In the genomic region with DNA sequence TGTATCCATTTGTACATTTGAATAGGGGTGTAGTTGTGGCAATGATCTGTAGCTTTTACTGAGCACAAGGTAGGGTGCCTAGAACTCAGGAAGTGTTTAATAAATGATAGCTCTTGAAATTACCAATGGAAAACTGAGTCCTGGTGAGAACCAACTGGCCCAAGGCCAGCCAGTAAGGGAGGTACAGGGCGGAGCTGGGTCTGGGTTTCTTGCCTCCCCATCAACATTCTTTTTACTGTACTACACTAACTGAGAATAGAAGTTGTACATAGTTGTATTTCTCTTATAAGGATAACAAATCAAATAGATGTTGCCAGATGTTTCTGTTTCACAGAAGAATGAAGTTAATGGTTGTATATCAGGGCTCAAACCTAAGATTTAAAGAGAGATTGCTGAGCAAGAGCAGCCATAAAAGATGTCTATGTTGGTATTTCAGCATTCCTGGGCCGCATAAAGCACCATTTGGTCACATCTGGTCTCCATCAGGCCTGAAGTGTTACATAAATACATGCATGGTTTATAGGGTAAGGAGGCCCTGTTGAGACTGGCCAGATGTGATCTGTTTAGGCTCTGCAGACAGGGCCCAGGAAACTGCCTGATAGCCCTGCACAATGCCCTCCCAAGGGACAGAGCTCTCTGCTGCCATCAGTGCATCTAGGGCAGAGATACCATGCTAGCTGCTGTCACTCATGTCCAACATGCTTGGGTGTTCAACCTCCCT, we compare ENCODE assay signal across 15 cellular contexts.
DNase-seq lines count a peak whose midpoint lies in the region; ATAC-seq and TF ChIP-seq lines count a peak whose summit lies in the region.
"Had no signal": no experiment of that assay in that cellular context is flagged by ENCODE, and none has a peak within 500 bp of the region (broad histone marks: within the 10 kb centered on the region; RNA-seq: fewer than 3 reads in every experiment).

No MANE protein-coding gene starts in this region.

- H3K9me3 Mint-ChIP-seq in nephron, result no peaks in the 10 kb centered on the region
- H3K9me3 Mint-ChIP-seq in glutamatergic neuron (ENCODE audit: unreplicated experiment), result peaks cover 5% of the 10 kb centered on the region

- H3K4me3 Mint-ChIP-seq in nephron (peak overlapping the region in 1 of 3 experiments; percentile 43), glutamatergic neuron (ENCODE audit: unreplicated experiment) (no peak overlapping the region)

- H2BK15ac ChIP-seq in IMR-90 (ENCODE audit: low read depth, low read length), result peak overlapping the region; percentile 61; the same call in 2 of the 3 replicates

- H3K4ac ChIP-seq in IMR-90 (ENCODE audit: low read depth, low read length), result peak overlapping the region; percentile 87

- in situ Hi-C loops in IMR-90 (cut with MboI; ENCODE audit: low sequenced_read_pairs), result no loop called here

- H3K9me1 ChIP-seq in IMR-90 (ENCODE audit: insufficient read depth, low read length), result peaks cover 27% of the 10 kb centered on the region

- H3K79me1 ChIP-seq in IMR-90 (ENCODE audit: low read depth in 1 of 2, low read length in 2 of 2), result no peaks in the 10 kb centered on the region

- H4K20me1 ChIP-seq in IMR-90 (ENCODE audit: insufficient read depth, low read length), result 0 out of 2 replicates have a peak, but pooled peaks cover 3% of the 10 kb centered on the region
- H4K20me1 ChIP-seq: BLaER1 treated with 17β-estradiol and CSF1 and Interleukin-3, amounts not matched to agents 10 nM and 100 nM had no signal

- dilution Hi-C loops in IMR-90 (cut with HindIII; ENCODE audit: low sequenced_read_pairs, unreplicated experiment), result no loop called here

- no peaks in the 10 kb centered on the region for H3K27me3 ChIP-seq in IMR-90 (ENCODE audit: control insufficient read depth, insufficient read depth, low read length)
- H3K27me3 ChIP-seq: adrenal gland; BLaER1 treated with 17β-estradiol and CSF1 and Interleukin-3, amounts not matched to agents 10 nM and 100 nM; heart left ventricle had no signal

- H3K4me1 Mint-ChIP-seq in nephron (peaks cover 81% of the 10 kb centered on the region), glutamatergic neuron (ENCODE audit: low read depth, unreplicated experiment) (peaks cover 31% of the 10 kb centered on the region)

- peak overlapping the region; percentile 91 for H2BK20ac ChIP-seq in IMR-90 (ENCODE audit: low read depth, low read length)

- peak overlapping the region; percentile 93 to 99 (median 97) for H3K27ac Mint-ChIP-seq in nephron
- no peak overlapping the region for H3K27ac Mint-ChIP-seq in glutamatergic neuron (ENCODE audit: unreplicated experiment)

- peak overlapping the region; percentile 18 for H3K4me2 ChIP-seq in IMR-90 (ENCODE audit: low read depth, low read length)

- peak overlapping the region; percentile 87 for H2BK120ac ChIP-seq in IMR-90 (ENCODE audit: low read depth, low read length)

- no peak overlapping the region; the same call in 1 of the 2 replicates for H3K9ac ChIP-seq in IMR-90 (ENCODE audit: low read depth, low read length)
- H3K9ac ChIP-seq: BLaER1 treated with 17β-estradiol and CSF1 and Interleukin-3, amounts not matched to agents 10 nM and 100 nM; parathyroid adenoma had no signal

- peak overlapping the region; percentile 70 for H3K14ac ChIP-seq in IMR-90 (replicated peaks; ENCODE audit: low read depth, low read length)

- peak overlapping the region; percentile 64 for H4K5ac ChIP-seq in IMR-90 (ENCODE audit: low read depth, low read length)

- peak overlapping the region; percentile 93 for H3K18ac ChIP-seq in IMR-90 (ENCODE audit: low read depth, low read length)

- peak overlapping the region; percentile 48; the same call in 1 of the 2 replicates for H3K56ac ChIP-seq in IMR-90 (ENCODE audit: extremely low read depth, insufficient read depth, low read length)

- H3K36me3 Mint-ChIP-seq in nephron (ENCODE audit: low read depth) (no peaks in the 10 kb centered on the region), glutamatergic neuron (ENCODE audit: unreplicated experiment) (no peaks in the 10 kb centered on the region)

- H3K27me3 Mint-ChIP-seq in nephron (ENCODE audit: low read depth) (peaks cover 3% of the 10 kb centered on the region), glutamatergic neuron (ENCODE audit: unreplicated experiment) (peaks cover 4% of the 10 kb centered on the region)

- peak overlapping the region; percentile 78; the same call in 1 of the 2 replicates for H3K27ac ChIP-seq in IMR-90 (ENCODE audit: insufficient read depth, low read length)
- H3K27ac ChIP-seq: BLaER1 treated with 17β-estradiol and CSF1 and Interleukin-3, amounts not matched to agents 10 nM and 100 nM; parathyroid adenoma had no signal

- CTCF ChIA-PET in IMR-90 (lab: Yijun Ruan, JAX), result interaction anchor here (0.5 to 1.4 kb wide), 3 partner anchors 9 to 243 kb away, joined by 3 read pairs; no protein-coding TSS in a partner anchor

- peak overlapping the region; percentile 37 for H2AK9ac ChIP-seq in IMR-90 (replicated peaks; ENCODE audit: low read depth, low read length, poor library complexity)

- H2BK5ac ChIP-seq in IMR-90 (ENCODE audit: low read depth, low read length, poor library complexity, severe bottlenecking), result peak overlapping the region; percentile 89

- no peak overlapping the region for H3K4me3 ChIP-seq in IMR-90 (ENCODE audit: insufficient read depth, low read depth, low read length)
- H3K4me3 ChIP-seq: adrenal gland; BLaER1 treated with 17β-estradiol and CSF1 and Interleukin-3, amounts not matched to agents 10 nM and 100 nM; heart left ventricle had no signal

- H3K36me3 ChIP-seq in IMR-90 (ENCODE audit: control insufficient read depth, insufficient read depth, low read length), result no peaks in the 10 kb centered on the region
- H3K36me3 ChIP-seq: adrenal gland; BLaER1 treated with 17β-estradiol and CSF1 and Interleukin-3, amounts not matched to agents 10 nM and 100 nM; heart left ventricle had no signal

- TF ChIP-seq RAD21 in IMR-90 (IDR thresholded peaks at IDR 0.05; ENCODE audit: low read length), result no peak

- intact Hi-C loops in IMR-90 (cut with micrococcal nuclease), result loop anchor here (1.0 to 10.0 kb wide), 8 partner anchors 21 to 569 kb away; a partner anchor contains a TSS

- peaks cover 2% of the 10 kb centered on the region; the same call in 1 of the 2 replicates for H3K9me3 ChIP-seq in IMR-90 (ENCODE audit: control insufficient read depth, insufficient read depth, low read length)
- H3K9me3 ChIP-seq: adrenal gland, heart left ventricle had no signal

- TF ChIP-seq CTCF in IMR-90 (conservative IDR thresholded peaks at IDR 0.05; ENCODE audit: low read depth, low read length) (no peak), nephron (IDR thresholded peaks at IDR 0.05; ENCODE audit: unreplicated experiment in 3 of 3) (no peak), glutamatergic neuron (IDR thresholded peaks at IDR 0.05; ENCODE audit: partially characterized antibody, unreplicated experiment) (no peak)

- no peak for TF ChIP-seq POLR2A in IMR-90 (IDR thresholded peaks at IDR 0.05; ENCODE audit: low read depth, low read length)

- H3K4me1 ChIP-seq in IMR-90 (ENCODE audit: control insufficient read depth, insufficient read depth, low read length), result peaks cover 40% of the 10 kb centered on the region
- H3K4me1 ChIP-seq: parathyroid adenoma had no signal

- peak overlapping the region; percentile 68 for H3K23ac ChIP-seq in IMR-90 (ENCODE audit: low read depth, low read length)

- peak; percentile 38 for ATAC-seq in IMR-90 (ENCODE audit: low read depth)
- no peak for ATAC-seq in HG03432 (IDR thresholded peaks at IDR 0.05; ENCODE audit: unreplicated experiment)

- BruUV-seq in IMR-90 (replicated peaks; lab: Mats Ljungman, UMichigan), result no TSS peak

- peak overlapping the region; percentile 78 for H4K91ac ChIP-seq in IMR-90 (ENCODE audit: insufficient read depth, low read depth, low read length)

- H4K8ac ChIP-seq in IMR-90 (ENCODE audit: low read depth in 2 of 2, low read length in 2 of 2), result peak overlapping the region in 1 of 2 experiments; percentile 74; a peak in 2 of 4 replicates

- POLR2A ChIA-PET in IMR-90 (lab: Charles Lee; ENCODE audit: unreplicated experiment), result no interaction called here

- peak overlapping the region; percentile 40; the same call in 1 of the 2 replicates for H2AK5ac ChIP-seq in IMR-90 (ENCODE audit: low read depth, low read length)

- DNase-seq in AG08396 (ENCODE audit: low spot score) (peak; percentile 60), IMR-90 (peak; percentile 95), fibroblast of gingiva (ENCODE audit: low read depth) (peak; percentile 94), HT-29 (ENCODE audit: low spot score) (no peak), glutamatergic neuron (no peak)
- no peak for DNase-seq in activated effector memory CD4-positive, alpha-beta T cell treated with Interleukin-2 at 50 U/mL for 16 hours
- DNase-seq: adrenal gland; effector CD4-positive, alpha-beta T cell; heart left ventricle; NCI-H1417; NCI-H446 had no signal

- peak overlapping the region; percentile 60 for H2AFZ ChIP-seq in IMR-90 (replicated peaks; ENCODE audit: low read length, poor library complexity)

- 20% methylated on average over 1 of the region's 2 CpGs; no CpG with 5 or more reads in 1 of the 2 experiments for WGBS in IMR-90 (ENCODE audit: extremely low coverage in 2 of 2, insufficient read length in 1 of 2), 2 experiments

TF ChIP-seq in IMR-90, 13 proteins besides CTCF, POLR2A, EP300 and RAD21 (continues in another document):
- TF ChIP-seq BHLHE40 (IDR thresholded peaks at IDR 0.05; ENCODE audit: low read depth, low read length), result no peak
- TF ChIP-seq CEBPB (IDR thresholded peaks at IDR 0.05; ENCODE audit: low read depth, low read length), result no peak
- TF ChIP-seq MAZ (IDR thresholded peaks at IDR 0.05; ENCODE audit: borderline replicate concordance, low read depth, low read length), result no peak
- TF ChIP-seq NFE2L2 (IDR thresholded peaks at IDR 0.05; ENCODE audit: low read depth, low read length), result no peak
- TF ChIP-seq, protein P1, sequence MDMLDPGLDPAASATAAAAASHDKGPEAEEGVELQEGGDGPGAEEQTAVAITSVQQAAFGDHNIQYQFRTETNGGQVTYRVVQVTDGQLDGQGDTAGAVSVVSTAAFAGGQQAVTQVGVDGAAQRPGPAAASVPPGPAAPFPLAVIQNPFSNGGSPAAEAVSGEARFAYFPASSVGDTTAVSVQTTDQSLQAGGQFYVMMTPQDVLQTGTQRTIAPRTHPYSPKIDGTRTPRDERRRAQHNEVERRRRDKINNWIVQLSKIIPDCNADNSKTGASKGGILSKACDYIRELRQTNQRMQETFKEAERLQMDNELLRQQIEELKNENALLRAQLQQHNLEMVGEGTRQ (IDR thresholded peaks at IDR 0.05; ENCODE audit: low read depth, low read length), result no peak
- TF ChIP-seq, protein P2, sequence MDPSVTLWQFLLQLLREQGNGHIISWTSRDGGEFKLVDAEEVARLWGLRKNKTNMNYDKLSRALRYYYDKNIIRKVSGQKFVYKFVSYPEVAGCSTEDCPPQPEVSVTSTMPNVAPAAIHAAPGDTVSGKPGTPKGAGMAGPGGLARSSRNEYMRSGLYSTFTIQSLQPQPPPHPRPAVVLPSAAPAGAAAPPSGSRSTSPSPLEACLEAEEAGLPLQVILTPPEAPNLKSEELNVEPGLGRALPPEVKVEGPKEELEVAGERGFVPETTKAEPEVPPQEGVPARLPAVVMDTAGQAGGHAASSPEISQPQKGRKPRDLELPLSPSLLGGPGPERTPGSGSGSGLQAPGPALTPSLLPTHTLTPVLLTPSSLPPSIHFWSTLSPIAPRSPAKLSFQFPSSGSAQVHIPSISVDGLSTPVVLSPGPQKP (IDR thresholded peaks at IDR 0.05; ENCODE audit: borderline replicate concordance, low read depth, low read length), result no peak

Comparison
In these comparisons a context has a peak if more than half of its experiments do, and no peak if none do; other contexts are left out.
1. DNase-seq: peak in AG08396 (single experiment), IMR-90 (single experiment) and fibroblast of gingiva (single experiment); none in activated effector memory CD4-positive, alpha-beta T cell treated with Interleukin-2 at 50 U/mL for 16 hours (single experiment), HT-29 (single experiment) and glutamatergic neuron (single experiment).